Comparison of ENCODE assay signal across 9 cellular contexts in genomic region chr4:76948441-76949292, GRCh38. TPM values are rescaled to one million over a fixed set of nuclear protein-coding genes. Genes with fewer than 3 reads are reported as not detected.
A peak's percentile ranks its signal among the peaks of the same experiment; 100 is the strongest.
DNase-seq lines count a peak whose midpoint lies in the region; ATAC-seq and TF ChIP-seq lines count a peak whose summit lies in the region.
"Had no signal": no experiment of that assay in that cellular context is flagged by ENCODE, and none has a peak within 500 bp of the region (broad histone marks: within the 10 kb centered on the region; RNA-seq: fewer than 3 reads in every experiment).

No MANE protein-coding gene starts in this region.

- H3K27me3 Mint-ChIP-seq in activated T-helper 2 cell treated with anti-CD3 and anti-CD28 coated beads, Interferon-gamma antibody, Interleukin-2, Interleukin-4, amounts not matched to agents 10 μg/mL and 5 μg/mL and 100 μg/mL, durations not matched to agents 14 hours and 24 hours and 36 hours (ENCODE audit: low read depth): peaks cover 78% of the 10 kb centered on the region

- no peak for TF ChIP-seq EP300 in neural cell (conservative IDR thresholded peaks at IDR 0.05; ENCODE audit: poor library complexity, severe bottlenecking)

- intact Hi-C loops in activated T-helper 2 cell treated with anti-CD3 and anti-CD28 coated beads, Interferon-gamma antibody, Interleukin-2, Interleukin-4, amounts not matched to agents 10 μg/mL and 5 μg/mL and 100 μg/mL, durations not matched to agents 14 hours and 24 hours and 36 hours (cut with micrococcal nuclease): no loop called here

- peak overlapping the region; percentile 74 for H2AFZ ChIP-seq in neural cell (ENCODE audit: low read depth, low read length)

- H3K4me3 Mint-ChIP-seq in activated T-helper 2 cell treated with anti-CD3 and anti-CD28 coated beads, Interferon-gamma antibody, Interleukin-2, Interleukin-4, amounts not matched to agents 10 μg/mL and 5 μg/mL and 100 μg/mL, durations not matched to agents 14 hours and 24 hours and 36 hours (ENCODE audit: low read depth): peak overlapping the region; percentile 52

- no peaks in the 10 kb centered on the region for H3K36me3 ChIP-seq in neural cell (ENCODE audit: insufficient read depth, low read length)

- no peaks in the 10 kb centered on the region for H3K9me2 ChIP-seq in neural cell (ENCODE audit: insufficient read depth, low read length)

- peaks cover 8% of the 10 kb centered on the region for H3K4me1 Mint-ChIP-seq in activated T-helper 2 cell treated with anti-CD3 and anti-CD28 coated beads, Interferon-gamma antibody, Interleukin-2, Interleukin-4, amounts not matched to agents 10 μg/mL and 5 μg/mL and 100 μg/mL, durations not matched to agents 14 hours and 24 hours and 36 hours (ENCODE audit: low read depth)

- H3K27ac Mint-ChIP-seq in activated T-helper 2 cell treated with anti-CD3 and anti-CD28 coated beads, Interferon-gamma antibody, Interleukin-2, Interleukin-4, amounts not matched to agents 10 μg/mL and 5 μg/mL and 100 μg/mL, durations not matched to agents 14 hours and 24 hours and 36 hours: no peak overlapping the region

- peak; percentile 82 for DNase-seq in COLO668 (lab: John Stamatoyannopoulos, UW; ENCODE audit: unreplicated experiment)
- peak; percentile 84 for DNase-seq in RKO (ENCODE audit: low spot score)
- DNase-seq in activated T-helper 2 cell treated with anti-CD3 and anti-CD28 coated beads, Interferon-gamma antibody, Interleukin-2, Interleukin-4, amounts not matched to agents 10 μg/mL and 5 μg/mL and 100 μg/mL, durations not matched to agents 14 hours and 24 hours and 36 hours (ENCODE audit: low spot score): no peak
- DNase-seq in fibroblast of pulmonary artery (ENCODE audit: low read depth): peak; percentile 78
- DNase-seq in superior temporal gyrus (ENCODE audit: extremely low spot score): peak; percentile 67

- TF ChIP-seq CTCF in fibroblast of pulmonary artery (IDR thresholded peaks at IDR 0.05; ENCODE audit: low read length, missing control alignments): peak; percentile 1
- peak; percentile 33 for TF ChIP-seq CTCF in neural cell (IDR thresholded peaks at IDR 0.05; ENCODE audit: poor library complexity, severe bottlenecking)

- no peaks in the 10 kb centered on the region for H3K36me3 Mint-ChIP-seq in activated T-helper 2 cell treated with anti-CD3 and anti-CD28 coated beads, Interferon-gamma antibody, Interleukin-2, Interleukin-4, amounts not matched to agents 10 μg/mL and 5 μg/mL and 100 μg/mL, durations not matched to agents 14 hours and 24 hours and 36 hours (ENCODE audit: low read depth)

- H3K27ac ChIP-seq in neural cell (ENCODE audit: low read length): peak overlapping the region; percentile 88

- no peaks in the 10 kb centered on the region for H3K27me3 ChIP-seq in neural cell (ENCODE audit: insufficient read depth, low read depth, low read length)

- TF ChIP-seq RAD21 in neural cell (conservative IDR thresholded peaks at IDR 0.05): peak; percentile 17

- H3K79me2 ChIP-seq in neural cell (replicated peaks; ENCODE audit: insufficient read depth, low read length): peaks cover 36% of the 10 kb centered on the region

- no peaks in the 10 kb centered on the region for H4K20me1 ChIP-seq in neural cell (ENCODE audit: insufficient read depth)

- H3K4me2 ChIP-seq in neural cell (ENCODE audit: low read length): peak overlapping the region; percentile 79

- H3K9me3 ChIP-seq in neural cell (ENCODE audit: low read length): no peaks in the 10 kb centered on the region

- H3K9me3 Mint-ChIP-seq in activated T-helper 2 cell treated with anti-CD3 and anti-CD28 coated beads, Interferon-gamma antibody, Interleukin-2, Interleukin-4, amounts not matched to agents 10 μg/mL and 5 μg/mL and 100 μg/mL, durations not matched to agents 14 hours and 24 hours and 36 hours: no peaks in the 10 kb centered on the region

- H3K9ac ChIP-seq in neural cell (ENCODE audit: low read length): peak overlapping the region; percentile 91

- peaks cover 3% of the 10 kb centered on the region for H3F3A ChIP-seq in neural cell (ENCODE audit: insufficient read depth, low read length, poor library complexity, severe bottlenecking)

- H3K4me3 ChIP-seq in fibroblast of pulmonary artery (replicated peaks; ENCODE audit: low read depth, low read length) (peak overlapping the region; percentile 90), neural cell (ENCODE audit: low read length) (peak overlapping the region; percentile 96)

- ATAC-seq in GM19463 (IDR thresholded peaks at IDR 0.05; ENCODE audit: unreplicated experiment) (peak; percentile 34), HG03571 (IDR thresholded peaks at IDR 0.05; ENCODE audit: unreplicated experiment) (peak; percentile 48)

TF ChIP-seq in neural cell, 6 proteins besides CTCF, POLR2A, EP300 and RAD21:
- TF ChIP-seq REST (IDR thresholded peaks at IDR 0.05; ENCODE audit: borderline replicate concordance) (no peak), POLR2AphosphoS5 (IDR thresholded peaks at IDR 0.05) (peak; percentile 21), SMC3 (conservative IDR thresholded peaks at IDR 0.05; ENCODE audit: poor library complexity) (no peak), TAF1 (IDR thresholded peaks at IDR 0.05; ENCODE audit: low read depth) (peak; percentile 29), MXI1 (conservative IDR thresholded peaks at IDR 0.05; ENCODE audit: poor library complexity, severe bottlenecking) (peak; percentile 82), EZH2 (IDR thresholded peaks at IDR 0.05; ENCODE audit: borderline replicate concordance, insufficient read depth, low read length, poor library complexity, severe bottlenecking) (no peak)

RNA-seq across cellular contexts. Expression of gene SEPTIN11, which starts 0.9 kb away (rescaled TPM):
- 7.9 and 9.2 TPM in 2 replicates for total RNA-seq in activated T-helper 2 cell treated with anti-CD3 and anti-CD28 coated beads, Interferon-gamma antibody, Interleukin-2, Interleukin-4, amounts not matched to agents 10 μg/mL and 5 μg/mL and 100 μg/mL, durations not matched to agents 14 hours and 24 hours and 36 hours
- 61.3 and 110 TPM in 2 replicates for polyA plus RNA-seq in neural cell
- 131 and 186 TPM in 2 replicates for polyA minus RNA-seq in neural cell

RNA-seq across cellular contexts. Expression of gene SOWAHB, which starts 50.7 kb away (rescaled TPM):
- total RNA-seq in activated T-helper 2 cell treated with anti-CD3 and anti-CD28 coated beads, Interferon-gamma antibody, Interleukin-2, Interleukin-4, amounts not matched to agents 10 μg/mL and 5 μg/mL and 100 μg/mL, durations not matched to agents 14 hours and 24 hours and 36 hours: not detected in 2 replicates
- not detected in 2 replicates for polyA plus RNA-seq in neural cell
- polyA minus RNA-seq in neural cell: 0.24 and 0.46 TPM in 2 replicates
- total RNA-seq: pulmonary artery endothelial cell had no signal
